In the genomic region with DNA sequence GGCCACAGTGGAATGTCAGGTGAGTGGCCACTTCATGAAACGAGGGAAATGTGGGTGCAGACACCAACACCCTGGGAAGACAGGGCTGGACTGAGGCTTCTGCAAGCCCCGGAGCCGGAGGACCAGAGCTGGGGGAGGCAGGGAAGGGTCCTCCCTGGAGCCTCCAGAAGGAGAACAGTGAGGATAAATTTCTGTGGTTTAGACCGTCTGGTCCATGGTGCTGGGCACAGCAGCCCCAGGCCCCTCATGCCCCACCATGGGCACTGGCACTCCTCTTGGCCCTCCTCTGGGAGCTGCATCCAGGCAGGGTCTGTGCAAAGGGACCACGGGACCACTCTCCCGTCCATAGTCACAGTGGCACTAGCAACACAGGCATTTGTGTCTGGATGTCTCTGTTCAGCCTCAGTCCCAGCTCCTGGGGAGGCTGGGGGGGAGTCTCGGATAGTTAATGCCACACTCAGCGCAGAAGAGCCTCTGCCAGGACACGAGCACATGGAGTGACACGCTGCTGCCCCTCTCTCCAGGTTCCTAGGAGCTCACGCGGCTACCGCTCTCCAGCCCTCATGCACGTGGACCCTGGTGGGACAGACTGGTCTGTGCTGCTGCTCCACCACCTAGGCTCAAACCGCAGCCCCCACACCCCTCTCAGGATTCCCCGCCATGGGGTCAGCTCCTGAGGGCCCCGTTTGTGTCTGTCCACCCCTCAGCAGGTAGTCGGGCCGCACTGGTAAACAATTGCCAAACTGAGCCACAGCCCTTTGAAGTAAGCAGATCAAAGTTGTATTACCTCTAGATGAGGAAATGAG, we compare ENCODE assay signal across 1 cellular context.
TF ChIP-seq lines count a peak whose summit lies in the region.

No MANE protein-coding gene starts in this region.

TF ChIP-seq in GM23338, 12 proteins besides CTCF, POLR2A, EP300 and RAD21 (continued from another document):
- TF ChIP-seq, protein P1, sequence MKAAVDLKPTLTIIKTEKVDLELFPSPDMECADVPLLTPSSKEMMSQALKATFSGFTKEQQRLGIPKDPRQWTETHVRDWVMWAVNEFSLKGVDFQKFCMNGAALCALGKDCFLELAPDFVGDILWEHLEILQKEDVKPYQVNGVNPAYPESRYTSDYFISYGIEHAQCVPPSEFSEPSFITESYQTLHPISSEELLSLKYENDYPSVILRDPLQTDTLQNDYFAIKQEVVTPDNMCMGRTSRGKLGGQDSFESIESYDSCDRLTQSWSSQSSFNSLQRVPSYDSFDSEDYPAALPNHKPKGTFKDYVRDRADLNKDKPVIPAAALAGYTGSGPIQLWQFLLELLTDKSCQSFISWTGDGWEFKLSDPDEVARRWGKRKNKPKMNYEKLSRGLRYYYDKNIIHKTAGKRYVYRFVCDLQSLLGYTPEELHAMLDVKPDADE (IDR thresholded peaks at IDR 0.05) = no peak
- TF ChIP-seq STAT1 (IDR thresholded peaks at IDR 0.05; ENCODE audit: unreplicated experiment) (no peak), ZNF114 (CRISPR knock-in tag; IDR thresholded peaks at IDR 0.05) (no peak), EZH2 (IDR thresholded peaks at IDR 0.05; ENCODE audit: low read depth, unreplicated experiment) (no peak), EZH2phosphoT487 (IDR thresholded peaks at IDR 0.05; ENCODE audit: unreplicated experiment) (no peak), ZNF331 (CRISPR knock-in tag; IDR thresholded peaks at IDR 0.05; ENCODE audit: low read depth) (no peak), JUNB (IDR thresholded peaks at IDR 0.05; ENCODE audit: unreplicated experiment) (no peak)
- TF ChIP-seq, protein P2, sequence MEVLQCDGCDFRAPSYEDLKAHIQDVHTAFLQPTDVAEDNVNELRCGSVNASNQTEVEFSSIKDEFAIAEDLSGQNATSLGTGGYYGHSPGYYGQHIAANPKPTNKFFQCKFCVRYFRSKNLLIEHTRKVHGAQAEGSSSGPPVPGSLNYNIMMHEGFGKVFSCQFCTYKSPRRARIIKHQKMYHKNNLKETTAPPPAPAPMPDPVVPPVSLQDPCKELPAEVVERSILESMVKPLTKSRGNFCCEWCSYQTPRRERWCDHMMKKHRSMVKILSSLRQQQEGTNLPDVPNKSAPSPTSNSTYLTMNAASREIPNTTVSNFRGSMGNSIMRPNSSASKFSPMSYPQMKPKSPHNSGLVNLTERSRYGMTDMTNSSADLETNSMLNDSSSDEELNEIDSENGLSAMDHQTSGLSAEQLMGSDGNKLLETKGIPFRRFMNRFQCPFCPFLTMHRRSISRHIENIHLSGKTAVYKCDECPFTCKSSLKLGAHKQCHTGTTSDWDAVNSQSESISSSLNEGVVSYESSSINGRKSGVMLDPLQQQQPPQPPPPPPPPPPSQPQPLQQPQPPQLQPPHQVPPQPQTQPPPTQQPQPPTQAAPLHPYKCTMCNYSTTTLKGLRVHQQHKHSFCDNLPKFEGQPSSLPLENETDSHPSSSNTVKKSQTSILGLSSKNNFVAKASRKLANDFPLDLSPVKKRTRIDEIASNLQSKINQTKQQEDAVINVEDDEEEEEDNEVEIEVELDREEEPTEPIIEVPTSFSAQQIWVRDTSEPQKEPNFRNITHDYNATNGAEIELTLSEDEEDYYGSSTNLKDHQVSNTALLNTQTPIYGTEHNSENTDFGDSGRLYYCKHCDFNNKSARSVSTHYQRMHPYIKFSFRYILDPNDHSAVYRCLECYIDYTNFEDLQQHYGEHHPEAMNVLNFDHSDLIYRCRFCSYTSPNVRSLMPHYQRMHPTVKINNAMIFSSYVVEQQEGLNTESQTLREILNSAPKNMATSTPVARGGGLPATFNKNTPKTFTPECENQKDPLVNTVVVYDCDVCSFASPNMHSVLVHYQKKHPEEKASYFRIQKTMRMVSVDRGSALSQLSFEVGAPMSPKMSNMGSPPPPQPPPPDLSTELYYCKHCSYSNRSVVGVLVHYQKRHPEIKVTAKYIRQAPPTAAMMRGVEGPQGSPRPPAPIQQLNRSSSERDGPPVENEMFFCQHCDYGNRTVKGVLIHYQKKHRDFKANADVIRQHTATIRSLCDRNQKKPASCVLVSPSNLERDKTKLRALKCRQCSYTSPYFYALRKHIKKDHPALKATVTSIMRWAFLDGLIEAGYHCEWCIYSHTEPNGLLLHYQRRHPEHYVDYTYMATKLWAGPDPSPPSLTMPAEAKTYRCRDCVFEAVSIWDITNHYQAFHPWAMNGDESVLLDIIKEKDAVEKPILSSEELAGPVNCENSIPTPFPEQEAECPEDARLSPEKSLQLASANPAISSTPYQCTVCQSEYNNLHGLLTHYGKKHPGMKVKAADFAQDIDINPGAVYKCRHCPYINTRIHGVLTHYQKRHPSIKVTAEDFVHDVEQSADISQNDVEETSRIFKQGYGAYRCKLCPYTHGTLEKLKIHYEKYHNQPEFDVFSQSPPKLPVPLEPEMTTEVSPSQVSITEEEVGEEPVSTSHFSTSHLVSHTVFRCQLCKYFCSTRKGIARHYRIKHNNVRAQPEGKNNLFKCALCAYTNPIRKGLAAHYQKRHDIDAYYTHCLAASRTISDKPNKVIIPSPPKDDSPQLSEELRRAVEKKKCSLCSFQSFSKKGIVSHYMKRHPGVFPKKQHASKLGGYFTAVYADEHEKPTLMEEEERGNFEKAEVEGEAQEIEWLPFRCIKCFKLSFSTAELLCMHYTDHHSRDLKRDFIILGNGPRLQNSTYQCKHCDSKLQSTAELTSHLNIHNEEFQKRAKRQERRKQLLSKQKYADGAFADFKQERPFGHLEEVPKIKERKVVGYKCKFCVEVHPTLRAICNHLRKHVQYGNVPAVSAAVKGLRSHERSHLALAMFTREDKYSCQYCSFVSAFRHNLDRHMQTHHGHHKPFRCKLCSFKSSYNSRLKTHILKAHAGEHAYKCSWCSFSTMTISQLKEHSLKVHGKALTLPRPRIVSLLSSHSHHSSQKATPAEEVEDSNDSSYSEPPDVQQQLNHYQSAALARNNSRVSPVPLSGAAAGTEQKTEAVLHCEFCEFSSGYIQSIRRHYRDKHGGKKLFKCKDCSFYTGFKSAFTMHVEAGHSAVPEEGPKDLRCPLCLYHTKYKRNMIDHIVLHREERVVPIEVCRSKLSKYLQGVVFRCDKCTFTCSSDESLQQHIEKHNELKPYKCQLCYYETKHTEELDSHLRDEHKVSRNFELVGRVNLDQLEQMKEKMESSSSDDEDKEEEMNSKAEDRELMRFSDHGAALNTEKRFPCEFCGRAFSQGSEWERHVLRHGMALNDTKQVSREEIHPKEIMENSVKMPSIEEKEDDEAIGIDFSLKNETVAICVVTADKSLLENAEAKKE (CRISPR knock-in tag; IDR thresholded peaks at IDR 0.05) = no peak
